27 cellular contexts compared by ENCODE assay signal in the genomic region with DNA sequence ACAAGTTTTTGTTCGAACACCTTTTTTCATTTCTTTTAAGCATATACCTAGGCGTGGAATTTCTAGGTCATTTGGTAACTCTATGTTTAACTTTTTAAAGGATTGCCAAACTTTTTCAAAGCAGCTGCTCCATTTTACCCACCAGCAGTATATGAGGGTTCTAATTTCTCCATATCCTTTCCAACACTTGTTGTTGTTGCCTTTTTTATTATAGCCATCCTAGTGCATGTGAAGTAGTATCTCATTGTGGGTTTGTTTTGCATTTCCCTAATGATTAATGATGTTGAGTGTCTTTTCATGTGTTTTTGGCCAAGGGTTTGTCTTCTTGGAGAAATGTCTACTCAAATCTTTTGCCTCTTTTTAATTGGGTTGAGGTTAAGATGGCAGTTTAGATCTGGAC.
"Had no signal": no experiment of that assay in that cellular context is flagged by ENCODE, and none has a peak within 500 bp of the region (broad histone marks: within the 10 kb centered on the region; RNA-seq: fewer than 3 reads in every experiment).

No MANE protein-coding gene starts in this region.

- ATAC-seq: stimulated activated effector memory CD8-positive, alpha-beta T cell treated with anti-CD3 and anti-CD28 coated beads, Interleukin-12 subunit alpha, Interleukin-12 subunit beta, amount 100 ng/mL, for 72 hours; stimulated activated memory B cell treated with anti-CD40 and anti-IgM and Interleukin-4, amounts not matched to agents 10 μg/mL and 1 μg/mL and 100 μg/mL, for 72 hours; stimulated activated naive B cell treated with anti-CD40 and anti-IgM and Interleukin-4, amounts not matched to agents 10 μg/mL and 1 μg/mL and 100 μg/mL, for 72 hours; stimulated activated naive CD8-positive, alpha-beta T cell treated with anti-CD3 and anti-CD28 coated beads, Interleukin-15, amount 100 ng/mL, for 72 hours; stimulated activated naive CD8-positive, alpha-beta T cell treated with anti-CD3 and anti-CD28 coated beads, Interleukin-15, Interleukin-2, amounts not matched to agents 100 U/mL and 50 U/mL, for 24 hours; upper lobe of right lung had no signal

- H3K27me3 ChIP-seq: stomach, suprapubic skin, testis, thyroid gland, tibial artery, tibial nerve, transverse colon, upper lobe of left lung, upper lobe of right lung, uterus, vagina had no signal

- DNase-seq: stimulated activated CD4-positive, alpha-beta T cell treated with anti-CD3 and anti-CD28 coated beads, Interleukin-2, amount 100 ng/mL, for 48 hours; stimulated activated CD4-positive, alpha-beta T cell treated with anti-CD3 and anti-CD28 coated beads, Interleukin-4, amount 100 ng/mL, for 1 hour; stimulated activated CD4-positive, alpha-beta T cell treated with anti-CD3 and anti-CD28 coated beads, Interleukin-4, amount 100 ng/mL, for 24 hours; stimulated activated CD4-positive, alpha-beta T cell treated with anti-CD3 and anti-CD28 coated beads, Interleukin-4, amount 100 ng/mL, for 4 hours; stimulated activated CD8-positive, alpha-beta memory T cell treated with anti-CD3 and anti-CD28 coated beads, Interleukin-4, amount 100 ng/mL, for 48 hours; stimulated activated naive B cell treated with anti-CD40 and anti-IgM and Interleukin-4, amounts not matched to agents 10 μg/mL and 1 μg/mL and 100 μg/mL, for 72 hours; stimulated activated naive CD4-positive, alpha-beta T cell; stimulated activated naive CD4-positive, alpha-beta T cell treated with Interleukin-2 at 50 U/mL for 16 hours; stimulated activated naive CD8-positive, alpha-beta T cell treated with anti-CD3 and anti-CD28 coated beads, Interleukin-15, amount 100 ng/mL, for 72 hours; stimulated activated naive CD8-positive, alpha-beta T cell treated with anti-CD3 and anti-CD28 coated beads, Interleukin-15, Interleukin-2, amounts not matched to agents 100 U/mL and 50 U/mL, for 24 hours; stomach; substantia nigra; testis; thyroid gland; tibial artery; transverse colon; trophoblast cell; upper lobe of left lung; upper lobe of right lung; uterus had no signal

- H3K27ac ChIP-seq: stomach, suprapubic skin, testis, thoracic aorta, thyroid gland, tibial artery, tibial nerve, transverse colon, upper lobe of left lung, upper lobe of right lung, uterus, vagina had no signal

- H3K4me3 ChIP-seq: stomach, suprapubic skin, testis, thoracic aorta, thyroid gland, tibial artery, tibial nerve, transverse colon, upper lobe of left lung, upper lobe of right lung, uterus, vagina had no signal

- H3K9me3 ChIP-seq: suprapubic skin, testis, thoracic aorta, thyroid gland, tibial artery, transverse colon, upper lobe of left lung, upper lobe of right lung, uterus, vagina had no signal

- H3K36me3 ChIP-seq: thoracic aorta, thyroid gland, transverse colon, upper lobe of left lung, upper lobe of right lung, uterus, vagina had no signal

- FAIRE-seq: urothelium cell line had no signal

- H3K4me1 ChIP-seq: stomach, suprapubic skin, testis, thyroid gland, tibial artery, tibial nerve, transverse colon, upper lobe of left lung, upper lobe of right lung, uterus, vagina had no signal
